8 cellular contexts compared by ENCODE assay signal in genomic region chr17:78112508-78113471, GRCh38. TPM values are rescaled to one million over a fixed set of nuclear protein-coding genes. Genes with fewer than 3 reads are reported as not detected.
A peak's percentile ranks its signal among the peaks of the same experiment; 100 is the strongest.
DNase-seq lines count a peak whose midpoint lies in the region; ATAC-seq, FAIRE-seq and TF ChIP-seq lines count a peak whose summit lies in the region.

No MANE protein-coding gene starts in this region.

- H2BK20ac ChIP-seq in H1 (ENCODE audit: low read length): no peak overlapping the region

- H3K27ac Mint-ChIP-seq in Caco-2 (ENCODE audit: unreplicated experiment): peak overlapping the region; percentile 1
- H3K27ac Mint-ChIP-seq in stimulated activated naive CD8-positive, alpha-beta T cell treated with anti-CD3 and anti-CD28 coated beads, Interleukin-15, Interleukin-2, amounts not matched to agents 100 ng/mL and 50 ng/mL, for 24 hours: peak overlapping the region; percentile 82

- ATAC-seq in mucosa of descending colon (peak; percentile 91), GM18519 (IDR thresholded peaks at IDR 0.05; ENCODE audit: low FRiP score, unreplicated experiment) (no peak)

- H3K9me3 Mint-ChIP-seq in Caco-2 (ENCODE audit: unreplicated experiment): no peaks in the 10 kb centered on the region
- H3K9me3 Mint-ChIP-seq in stimulated activated naive CD8-positive, alpha-beta T cell treated with anti-CD3 and anti-CD28 coated beads, Interleukin-15, Interleukin-2, amounts not matched to agents 100 ng/mL and 50 ng/mL, for 24 hours: no peaks in the 10 kb centered on the region

- H3K36me3 ChIP-seq in Caco-2 (ENCODE audit: control insufficient read depth, insufficient read depth, low read length) (no peaks in the 10 kb centered on the region; the same call in 1 of the 2 replicates), H1 (ENCODE audit: control insufficient read depth in 2 of 4, insufficient read depth in 4 of 4, low read length in 3 of 4) (no peaks in the 10 kb centered on the region), mucosa of descending colon (ENCODE audit: low read depth) (no peaks in the 10 kb centered on the region)

- H2BK120ac ChIP-seq in H1 (replicated peaks; ENCODE audit: low read depth, low read length): no peak overlapping the region

- peaks cover 4% of the 10 kb centered on the region; the same call in 1 of the 2 replicates for H3K4me1 ChIP-seq in Caco-2
- H3K4me1 ChIP-seq in H1 (replicated peaks in 1 of 4; ENCODE audit: control insufficient read depth in 3 of 4, insufficient read depth in 4 of 4, low read length in 3 of 4): no peaks in the 10 kb centered on the region; a peak in 1 of 7 replicates
- peaks cover 8% of the 10 kb centered on the region for H3K4me1 ChIP-seq in mucosa of descending colon (ENCODE audit: low read depth)

- H2AFZ ChIP-seq in H1 (ENCODE audit: low read length): no peak overlapping the region

- POLR2A ChIA-PET in Caco-2 (lab: Charles Lee): no interaction called here
- POLR2A ChIA-PET in H1 (lab: Charles Lee; ENCODE audit: partially characterized antibody): interaction anchor here (0.6 to 3.5 kb wide), 4 partner anchors 15 to 64 kb away, joined by 3 to 16 read pairs (median 6); partner anchors contain the start of gene TMC6

- no peak overlapping the region for H3K18ac ChIP-seq in H1 (ENCODE audit: extremely low read depth, low read length)

- H3K4me1 Mint-ChIP-seq in Caco-2 (ENCODE audit: low read depth, unreplicated experiment): peaks cover 6% of the 10 kb centered on the region
- peaks cover 31% of the 10 kb centered on the region for H3K4me1 Mint-ChIP-seq in stimulated activated naive CD8-positive, alpha-beta T cell treated with anti-CD3 and anti-CD28 coated beads, Interleukin-15, Interleukin-2, amounts not matched to agents 100 ng/mL and 50 ng/mL, for 24 hours (ENCODE audit: low read depth)

- no peak overlapping the region for H2BK12ac ChIP-seq in H1 (ENCODE audit: low read depth, low read length)

- H2BK15ac ChIP-seq in H1 (ENCODE audit: low read length): no peak overlapping the region

- TF ChIP-seq RAD21 in H1 (IDR thresholded peaks at IDR 0.05 in 1 of 2, conservative IDR thresholded peaks at IDR 0.05 in 1 of 2; ENCODE audit: low read depth in 2 of 2, low read length in 2 of 2): peak; percentile 95 to 98

- no peak for FAIRE-seq in H54 (lab: Jason Lieb, UNC)
- no peak for FAIRE-seq in H1 (lab: Jason Lieb, UNC)

- H3K14ac ChIP-seq in H1 (ENCODE audit: insufficient read length): no peak overlapping the region

- TF ChIP-seq POLR2A in H54 (IDR thresholded peaks at IDR 0.05; ENCODE audit: low read depth, low read length) (no peak), H1 (IDR thresholded peaks at IDR 0.05; ENCODE audit: control extremely low read depth in 1 of 2, low read depth in 2 of 2, low read length in 2 of 2) (peak in 1 of 2 experiments; percentile 29; a peak in 1 of 3 replicates)

- TF ChIP-seq EP300 in H1 (IDR thresholded peaks at IDR 0.05; ENCODE audit: borderline replicate concordance in 1 of 2, low read depth in 2 of 2, low read length in 2 of 2): 0 out of 3 replicates have a peak, but pooled peaks of 1 of the 2 experiments have one; percentile 7

- intact Hi-C loops in Caco-2 (cut with micrococcal nuclease; ENCODE audit: unreplicated experiment) (loop anchor here (1.0 to 2.0 kb wide), 3 partner anchors 22 to 138 kb away; no protein-coding TSS in a partner anchor), mucosa of descending colon (cut with DNase I, micrococcal nuclease) (loop anchor here in 1 of 2 donors (5.0 kb wide), 1 partner anchor 75 kb away; the partner anchor contains the start of genes AFMID and TK1)

- H3K27me3 ChIP-seq in Caco-2 (replicated peaks; ENCODE audit: control insufficient read depth, insufficient read depth, low read length) (no peaks in the 10 kb centered on the region), H1 (replicated peaks in 1 of 4; ENCODE audit: control insufficient read depth in 3 of 4, extremely low read depth in 1 of 4, insufficient read depth in 3 of 4, low read length in 3 of 4) (no peaks in the 10 kb centered on the region)

- no peak overlapping the region for H4K8ac ChIP-seq in H1 (ENCODE audit: extremely low read depth, insufficient read depth, low read length)

- WGBS in H1 (ENCODE audit: extremely low coverage in 1 of 2, insufficient coverage in 1 of 2, insufficient read length in 1 of 2, insufficient replicate concordance in 2 of 2, low coverage in 1 of 2, low lambda C conversion rate in 2 of 2, missing lambda C conversion rate in 1 of 2), 2 experiments: 70% methylated on average over 30 of the region's 33 CpGs; no CpG with 5 or more reads in 1 of the 2 experiments

- H3K4me3 ChIP-seq in Caco-2 (ENCODE audit: low read depth, low read length) (no peak overlapping the region), H1 (ENCODE audit: extremely low read depth in 1 of 4, insufficient read depth in 2 of 4, low read depth in 3 of 4, low read length in 4 of 4) (no peak overlapping the region), mucosa of descending colon (no peak overlapping the region)

- H3K79me1 ChIP-seq in H1 (ENCODE audit: low read depth, low read length): no peaks in the 10 kb centered on the region

- DNase-seq in Caco-2 (peak; percentile 78 to 92), H54 (ENCODE audit: insufficient read length, low spot score) (peak; percentile 96), NCI-H748 (lab: John Stamatoyannopoulos, UW; ENCODE audit: unreplicated experiment) (peak; percentile 49), H1 (ENCODE audit: low read depth in 1 of 2, low spot score in 2 of 2) (peak; percentile 64 to 100), mucosa of descending colon (peak; percentile 87 to 90 (median 88))
- peak in 2 of 3 experiments; percentile 87 to 96 for DNase-seq in activated CD8-positive, alpha-beta memory T cell treated with anti-CD3 and anti-CD28 coated beads for 48 hours (ENCODE audit: low read depth in 2 of 3, low spot score in 2 of 3)

- no peaks in the 10 kb centered on the region for H3K79me2 ChIP-seq in H1 (ENCODE audit: control insufficient read depth in 1 of 2, insufficient read depth in 2 of 2, low read length in 2 of 2)

- no peak overlapping the region for H3K4me3 Mint-ChIP-seq in Caco-2 (ENCODE audit: unreplicated experiment)
- H3K4me3 Mint-ChIP-seq in stimulated activated naive CD8-positive, alpha-beta T cell treated with anti-CD3 and anti-CD28 coated beads, Interleukin-15, Interleukin-2, amounts not matched to agents 100 ng/mL and 50 ng/mL, for 24 hours: no peak overlapping the region

- peaks cover 3 to 4% of the 10 kb centered on the region in 2 experiments for H4K20me1 ChIP-seq in H1 (replicated peaks in 1 of 2; ENCODE audit: control insufficient read depth in 1 of 2, insufficient read depth in 2 of 2, low read length in 2 of 2)

- H3K36me3 Mint-ChIP-seq in Caco-2 (ENCODE audit: insufficient read depth, unreplicated experiment): peaks cover 14% of the 10 kb centered on the region
- H3K36me3 Mint-ChIP-seq in stimulated activated naive CD8-positive, alpha-beta T cell treated with anti-CD3 and anti-CD28 coated beads, Interleukin-15, Interleukin-2, amounts not matched to agents 100 ng/mL and 50 ng/mL, for 24 hours (ENCODE audit: low read depth): peaks cover 42% of the 10 kb centered on the region

- H4K91ac ChIP-seq in H1 (replicated peaks; ENCODE audit: insufficient read length, low read length): no peak overlapping the region

- H4K5ac ChIP-seq in H1 (ENCODE audit: insufficient read length, low read depth, low read length): no peak overlapping the region

- H3K9ac ChIP-seq in H1 (replicated peaks in 1 of 4; ENCODE audit: extremely low read depth in 1 of 4, low read depth in 3 of 4, low read length in 3 of 4): no peak overlapping the region

- CTCF ChIA-PET in Caco-2 (lab: Charles Lee): interaction anchor here (0.5 to 1.8 kb wide), 5 partner anchors 16 to 139 kb away, joined by 3 to 7 read pairs (median 4); partner anchors contain the start of gene TMC6
- CTCF ChIA-PET in H1 (lab: Charles Lee; ENCODE audit: partially characterized antibody): interaction anchor here (0.6 to 5.2 kb wide), 21 partner anchors 10 to 788 kb away, joined by 3 to 33 read pairs (median 4); partner anchors contain the start of gene TMC8

- H3K27me3 Mint-ChIP-seq in Caco-2 (ENCODE audit: insufficient read depth, unreplicated experiment): no peaks in the 10 kb centered on the region
- no peaks in the 10 kb centered on the region for H3K27me3 Mint-ChIP-seq in stimulated activated naive CD8-positive, alpha-beta T cell treated with anti-CD3 and anti-CD28 coated beads, Interleukin-15, Interleukin-2, amounts not matched to agents 100 ng/mL and 50 ng/mL, for 24 hours

- no peak overlapping the region for H3K4me2 ChIP-seq in H1 (ENCODE audit: insufficient read depth in 1 of 2, low read depth in 2 of 2, low read length in 2 of 2)

- H3K23me2 ChIP-seq in H1 (ENCODE audit: low read depth, low read length): no peaks in the 10 kb centered on the region

- peak; percentile 99 for TF ChIP-seq CTCF in Caco-2 (IDR thresholded peaks at IDR 0.05; ENCODE audit: insufficient read depth in 1 of 2, low read depth in 1 of 2, low read length in 1 of 2, severe bottlenecking in 1 of 2, unreplicated experiment in 1 of 2)
- peak; percentile 95 to 99 (median 98) for TF ChIP-seq CTCF in H1 (IDR thresholded peaks at IDR 0.05; ENCODE audit: control extremely low read depth in 1 of 3, insufficient read depth in 1 of 3, low read depth in 1 of 3, low read length in 3 of 3)
- TF ChIP-seq CTCF in mucosa of descending colon (IDR thresholded peaks at IDR 0.05): peak; percentile 99

- no peaks in the 10 kb centered on the region for H3K9me3 ChIP-seq in Caco-2
- H3K9me3 ChIP-seq in H1 (ENCODE audit: insufficient read depth in 2 of 2, low read depth in 1 of 2, low read length in 1 of 2): no peaks in the 10 kb centered on the region
- no peaks in the 10 kb centered on the region for H3K9me3 ChIP-seq in mucosa of descending colon

- no peak overlapping the region for H3K56ac ChIP-seq in H1 (replicated peaks; ENCODE audit: insufficient read length, low read depth, low read length)

- H3K23ac ChIP-seq in H1 (ENCODE audit: insufficient read length): no peak overlapping the region

- BruUV-seq in Caco-2 (replicated peaks; lab: Mats Ljungman, UMichigan): no TSS peak

- no peak overlapping the region for H2BK5ac ChIP-seq in H1 (ENCODE audit: low read depth, low read length)

- no peak overlapping the region for H3K27ac ChIP-seq in H1 (ENCODE audit: low read depth, low read length)

- H3K4ac ChIP-seq in H1 (replicated peaks; ENCODE audit: insufficient read length, low read depth, low read length): no peak overlapping the region

- no peak overlapping the region for H2AK5ac ChIP-seq in H1 (ENCODE audit: low read depth, low read length)

RNA-seq across cellular contexts. Expression of gene TMC6, which starts 15.8 kb away (rescaled TPM):
- total RNA-seq in Caco-2 (2022) (77.7 and 84.7 TPM in 2 replicates), mucosa of descending colon (100 to 1,000 TPM in 2 of 3 donors, 10 to 100 TPM in 1; 53.8 to 108 (median 105) TPM)
- total RNA-seq in H1 (2021; fragmentation: NEBNext Ultra II Directional; extraction: Animal tissue kit (Norgen Biotek cat#: 25700)): 73.1 and 77.6 TPM in 2 replicates
- 39.4 and 60.4 TPM in 2 replicates for polyA plus RNA-seq in H1 (2011; rRNA removed)
- 44.5 TPM for polyA plus RNA-seq in H1 (2011; cell fraction: cytosol; rRNA removed)
- 199 TPM for polyA plus RNA-seq in H1 (2011; cell fraction: nucleus; rRNA removed)
- 27.4 to 67.3 TPM (median 60.1 TPM) in 4 replicates for polyA plus RNA-seq in H1 (2012, experiment 1 of 2)
- 36.6 TPM for polyA plus RNA-seq in H1 (2012, experiment 2 of 2)
- 74.5 TPM for polyA plus RNA-seq in H1 (2013, experiment 1 of 2)
- 73.3 TPM for polyA plus RNA-seq in H1 (2013, experiment 2 of 2)
- polyA minus RNA-seq in H1 (2011; rRNA and poly(A)+ RNA removed): 17.7 and 21.2 TPM in 2 replicates
- polyA minus RNA-seq in H1 (2011; cell fraction: cytosol; rRNA and poly(A)+ RNA removed): 35.7 TPM
- 49.9 TPM for polyA minus RNA-seq in H1 (2011; cell fraction: nucleus; rRNA and poly(A)+ RNA removed)

RNA-seq across cellular contexts. Expression of gene TMC8, which starts 17.8 kb away (rescaled TPM):
- total RNA-seq in Caco-2 (2022) (not detected in 2 replicates), mucosa of descending colon (10 to 100 TPM in 1 of 3 donors, 1 to 10 TPM in 2; 6.0 to 11.4 (median 8.5) TPM)
- total RNA-seq in H1 (2021; fragmentation: NEBNext Ultra II Directional; extraction: Animal tissue kit (Norgen Biotek cat#: 25700)): 2.0 and 2.8 TPM in 2 replicates
- polyA plus RNA-seq in H1 (2011; rRNA removed): 1.00 and 3.0 TPM in 2 replicates
- 0.83 TPM for polyA plus RNA-seq in H1 (2011; cell fraction: cytosol; rRNA removed)
- polyA plus RNA-seq in H1 (2011; cell fraction: nucleus; rRNA removed): 5.4 TPM
- polyA plus RNA-seq in H1 (2012, experiment 1 of 2): 1.2 to 3.1 TPM (median 1.6 TPM) in 4 replicates
- polyA plus RNA-seq in H1 (2012, experiment 2 of 2): 0.49 TPM
- polyA plus RNA-seq in H1 (2013, experiment 1 of 2): 2.3 TPM
- polyA plus RNA-seq in H1 (2013, experiment 2 of 2): 2.6 TPM
- polyA minus RNA-seq in H1 (2011; rRNA and poly(A)+ RNA removed): 0.83 and 2.0 TPM in 2 replicates
- not detected for polyA minus RNA-seq in H1 (2011; cell fraction: cytosol; rRNA and poly(A)+ RNA removed)
- polyA minus RNA-seq in H1 (2011; cell fraction: nucleus; rRNA and poly(A)+ RNA removed): 2.7 TPM

RNA-seq across cellular contexts. Expression of gene C17orf99, which starts 33.4 kb away (rescaled TPM):
- total RNA-seq in Caco-2 (2022): not detected in 2 replicates
- not detected in 2 replicates for total RNA-seq in H1 (2021; fragmentation: NEBNext Ultra II Directional; extraction: Animal tissue kit (Norgen Biotek cat#: 25700))
- polyA plus RNA-seq in H1 (2011; rRNA removed): not detected in 2 replicates
- not detected for polyA plus RNA-seq in H1 (2011; cell fraction: cytosol; rRNA removed)
- polyA plus RNA-seq in H1 (2011; cell fraction: nucleus; rRNA removed): not detected
- polyA plus RNA-seq in H1 (2012, experiment 1 of 2): not detected in 4 replicates
- polyA plus RNA-seq in H1 (2012, experiment 2 of 2): not detected
- not detected for polyA plus RNA-seq in H1 (2013, experiment 1 of 2)
- polyA plus RNA-seq in H1 (2013, experiment 2 of 2): not detected
- not detected in 2 replicates for polyA minus RNA-seq in H1 (2011; rRNA and poly(A)+ RNA removed)
- polyA minus RNA-seq in H1 (2011; cell fraction: cytosol; rRNA and poly(A)+ RNA removed): not detected
- polyA minus RNA-seq in H1 (2011; cell fraction: nucleus; rRNA and poly(A)+ RNA removed): not detected
- total RNA-seq in mucosa of descending colon: not detected

RNA-seq across cellular contexts. Expression of gene SYNGR2, which starts 55.6 kb away (rescaled TPM):
- total RNA-seq in Caco-2 (2022) (169 and 193 TPM in 2 replicates), mucosa of descending colon (100 to 1,000 TPM in 2 of 3 donors, 10 to 100 TPM in 1; 90.4 to 202 (median 196) TPM)
- total RNA-seq in H1 (2021; fragmentation: NEBNext Ultra II Directional; extraction: Animal tissue kit (Norgen Biotek cat#: 25700)): 48.4 and 50.0 TPM in 2 replicates
- 139 and 209 TPM in 2 replicates for polyA plus RNA-seq in H1 (2011; rRNA removed)
- 92.9 TPM for polyA plus RNA-seq in H1 (2011; cell fraction: cytosol; rRNA removed)
- 102 TPM for polyA plus RNA-seq in H1 (2011; cell fraction: nucleus; rRNA removed)
- 32.5 to 57.4 TPM (median 51.2 TPM) in 4 replicates for polyA plus RNA-seq in H1 (2012, experiment 1 of 2)
- polyA plus RNA-seq in H1 (2012, experiment 2 of 2): 37.5 TPM
- 42.0 TPM for polyA plus RNA-seq in H1 (2013, experiment 1 of 2)
- 51.5 TPM for polyA plus RNA-seq in H1 (2013, experiment 2 of 2)
- polyA minus RNA-seq in H1 (2011; rRNA and poly(A)+ RNA removed): 53.5 and 79.1 TPM in 2 replicates
- polyA minus RNA-seq in H1 (2011; cell fraction: cytosol; rRNA and poly(A)+ RNA removed): 28.6 TPM
- 27.7 TPM for polyA minus RNA-seq in H1 (2011; cell fraction: nucleus; rRNA and poly(A)+ RNA removed)
